Comparison of ENCODE assay signal across 17 cellular contexts in genomic region chr14:36856095-36856878, GRCh38.
A peak's percentile ranks its signal among the peaks of the same experiment; 100 is the strongest.
DNase-seq lines count a peak whose midpoint lies in the region; ATAC-seq, FAIRE-seq and TF ChIP-seq lines count a peak whose summit lies in the region.
"Had no signal": no experiment of that assay in that cellular context is flagged by ENCODE, and none has a peak within 500 bp of the region (broad histone marks: within the 10 kb centered on the region; RNA-seq: fewer than 3 reads in every experiment).

No MANE protein-coding gene starts in this region.

- H4K91ac ChIP-seq in H1 (replicated peaks; ENCODE audit: insufficient read length, low read length), result peak overlapping the region; percentile 38

- no peak overlapping the region for H3K18ac ChIP-seq in H1 (ENCODE audit: extremely low read depth, low read length)

- H2BK120ac ChIP-seq in H1 (replicated peaks; ENCODE audit: low read depth, low read length), result no peak overlapping the region

- no peak overlapping the region for H2AK5ac ChIP-seq in H1 (ENCODE audit: low read depth, low read length)

- H4K8ac ChIP-seq in H1 (ENCODE audit: extremely low read depth, insufficient read depth, low read length), result no peak overlapping the region; the same call in 1 of the 2 replicates

- H4K5ac ChIP-seq in H1 (ENCODE audit: insufficient read length, low read depth, low read length), result no peak overlapping the region

- H2AFZ ChIP-seq in H1 (ENCODE audit: low read length), result no peak overlapping the region

- intact Hi-C loops in transverse colon (cut with DNase I; ENCODE audit: low total_unique reads), result no loop called here

- TF ChIP-seq CTCF in H1 (IDR thresholded peaks at IDR 0.05; ENCODE audit: control extremely low read depth in 1 of 3, insufficient read depth in 1 of 3, low read depth in 1 of 3, low read length in 3 of 3), result no peak
- TF ChIP-seq CTCF in transverse colon (IDR thresholded peaks at IDR 0.05), result no peak

- no peaks in the 10 kb centered on the region for H4K20me1 ChIP-seq in H1 (replicated peaks in 1 of 2; ENCODE audit: control insufficient read depth in 1 of 2, insufficient read depth in 2 of 2, low read length in 2 of 2)

- no peak overlapping the region for H3K56ac ChIP-seq in H1 (replicated peaks; ENCODE audit: insufficient read length, low read depth, low read length)

- no peak for TF ChIP-seq RAD21 in H1 (IDR thresholded peaks at IDR 0.05 in 1 of 2, conservative IDR thresholded peaks at IDR 0.05 in 1 of 2; ENCODE audit: low read depth in 2 of 2, low read length in 2 of 2)

- H3K4me2 ChIP-seq in H1 (ENCODE audit: insufficient read depth in 1 of 2, low read depth in 2 of 2, low read length in 2 of 2), result no peak overlapping the region
- H3K4me2 ChIP-seq: KMS-11 had no signal

- H3K79me2 ChIP-seq in H1 (ENCODE audit: control insufficient read depth in 1 of 2, insufficient read depth in 2 of 2, low read length in 2 of 2), result no peaks in the 10 kb centered on the region

- H3K27me3 ChIP-seq in H1 (replicated peaks in 1 of 4; ENCODE audit: control insufficient read depth in 3 of 4, extremely low read depth in 1 of 4, insufficient read depth in 3 of 4, low read length in 3 of 4), result no peaks in the 10 kb centered on the region
- no peaks in the 10 kb centered on the region for H3K27me3 ChIP-seq in transverse colon
- H3K27me3 ChIP-seq: tibial artery had no signal

- TF ChIP-seq POLR2A in H1 (IDR thresholded peaks at IDR 0.05; ENCODE audit: control extremely low read depth in 1 of 2, low read depth in 2 of 2, low read length in 2 of 2) (no peak), transverse colon (IDR thresholded peaks at IDR 0.05) (no peak)

- H2BK20ac ChIP-seq in H1 (ENCODE audit: low read length), result no peak overlapping the region

- DNase-seq in NCI-H345 (lab: John Stamatoyannopoulos, UW) (peak; percentile 49), NCI-H345 treated with DMSO at 0.1 percent for 48 hours (lab: John Stamatoyannopoulos, UW; ENCODE audit: unreplicated experiment) (no peak), NCI-H2029 treated with DMSO at 0.1 percent for 48 hours (lab: John Stamatoyannopoulos, UW) (peak; percentile 99), H1 (ENCODE audit: low read depth in 1 of 2, low spot score in 2 of 2) (no peak), transverse colon (peak; percentile 55), H4 (ENCODE audit: low spot score) (no peak), NOMO-1 treated with dmso at 0.1 percent for 144 hours (lab: John Stamatoyannopoulos, UW; ENCODE audit: unreplicated experiment) (no peak)
- DNase-seq: activated B cell treated with CpG ODN at 0.5 μM for 24 hours; activated CD8-positive, alpha-beta memory T cell treated with anti-CD3 and anti-CD28 coated beads for 24 hours; CD4-positive, alpha-beta memory T cell; effector CD4-positive, alpha-beta T cell; left cardiac atrium; NCI-H1436; T-cell; tibial artery had no signal

- CTCF ChIA-PET in H1 (lab: Charles Lee; ENCODE audit: partially characterized antibody), result interaction anchor here (0.6 to 1.2 kb wide), 3 partner anchors 33 to 201 kb away, joined by 3 to 4 read pairs (median 3); no protein-coding TSS in a partner anchor

- H2BK5ac ChIP-seq in H1 (ENCODE audit: low read depth, low read length), result no peak overlapping the region

- in situ Hi-C loops in transverse colon (cut with MboI; ENCODE audit: low pct_ligation_motif_present in 1 of 4, low pct_unique_long_range_greater_than_20kb in 1 of 4, low sequenced_read_pairs in 3 of 4), result no loop called here

- TF ChIP-seq EP300 in H1 (IDR thresholded peaks at IDR 0.05; ENCODE audit: borderline replicate concordance in 1 of 2, low read depth in 2 of 2, low read length in 2 of 2) (no peak), transverse colon (IDR thresholded peaks at IDR 0.05; ENCODE audit: low read depth) (no peak)

- H2BK15ac ChIP-seq in H1 (ENCODE audit: low read length), result no peak overlapping the region

- H3K4ac ChIP-seq in H1 (replicated peaks; ENCODE audit: insufficient read length, low read depth, low read length), result no peak overlapping the region

- no peak overlapping the region for H3K9ac ChIP-seq in H1 (replicated peaks in 1 of 4; ENCODE audit: extremely low read depth in 1 of 4, low read depth in 3 of 4, low read length in 3 of 4)
- H3K9ac ChIP-seq: KMS-11 had no signal

- H3K4me3 ChIP-seq in H1 (ENCODE audit: extremely low read depth in 1 of 4, insufficient read depth in 2 of 4, low read depth in 3 of 4, low read length in 4 of 4) (no peak overlapping the region), transverse colon (no peak overlapping the region)
- H3K4me3 ChIP-seq: tibial artery had no signal

- H3K27ac ChIP-seq in H1 (ENCODE audit: low read depth, low read length) (no peak overlapping the region), transverse colon (peak overlapping the region; percentile 53 to 82 (median 74))
- H3K27ac ChIP-seq: KMS-11, tibial artery had no signal

- no peaks in the 10 kb centered on the region for H3K9me3 ChIP-seq in H1 (ENCODE audit: insufficient read depth in 2 of 2, low read depth in 1 of 2, low read length in 1 of 2)
- no peaks in the 10 kb centered on the region for H3K9me3 ChIP-seq in transverse colon
- H3K9me3 ChIP-seq: tibial artery had no signal

- no peaks in the 10 kb centered on the region for H3K23me2 ChIP-seq in H1 (ENCODE audit: low read depth, low read length)

- no peak for FAIRE-seq in H1 (lab: Jason Lieb, UNC)

- H3K4me1 ChIP-seq in H1 (replicated peaks in 1 of 4; ENCODE audit: control insufficient read depth in 3 of 4, insufficient read depth in 4 of 4, low read length in 3 of 4) (peaks cover 0 to 7% (median 5%) of the 10 kb centered on the region in 4 experiments; a peak in 4 of 7 replicates), transverse colon (peaks cover 0 to 21% (median 3%) of the 10 kb centered on the region in 4 donors)

- 92% methylated on average over 15 of the region's 15 CpGs; no CpG with 5 or more reads in 1 of the 2 experiments for WGBS in H1 (ENCODE audit: extremely low coverage in 1 of 2, insufficient coverage in 1 of 2, insufficient read length in 1 of 2, insufficient replicate concordance in 2 of 2, low coverage in 1 of 2, low lambda C conversion rate in 2 of 2, missing lambda C conversion rate in 1 of 2), 2 experiments
- WGBS in transverse colon (ENCODE audit: low coverage in 1 of 2), 2 donors, result 29 to 49% methylated on average over 11 to 15 of the region's 15 CpGs

- no peak overlapping the region for H3K23ac ChIP-seq in H1 (ENCODE audit: insufficient read length)

- POLR2A ChIA-PET in H1 (lab: Charles Lee; ENCODE audit: partially characterized antibody), result interaction anchor here (1.4 kb wide), 1 partner anchor 15 kb away, joined by 3 read pairs; no protein-coding TSS in a partner anchor

- no peak overlapping the region for H3K14ac ChIP-seq in H1 (ENCODE audit: insufficient read length)

- H3K36me3 ChIP-seq in H1 (ENCODE audit: control insufficient read depth in 2 of 4, insufficient read depth in 4 of 4, low read length in 3 of 4) (no peaks in the 10 kb centered on the region), transverse colon (no peaks in the 10 kb centered on the region)
- H3K36me3 ChIP-seq: tibial artery had no signal

- no peaks in the 10 kb centered on the region; the same call in 1 of the 2 replicates for H3K79me1 ChIP-seq in H1 (ENCODE audit: low read depth, low read length)

- no peak for ATAC-seq in HG02571 (IDR thresholded peaks at IDR 0.05; ENCODE audit: unreplicated experiment)
- ATAC-seq: T-cell had no signal

- H2BK12ac ChIP-seq in H1 (ENCODE audit: low read depth, low read length), result no peak overlapping the region; the same call in 1 of the 2 replicates

TF ChIP-seq in H1, 55 proteins besides CTCF, POLR2A, EP300 and RAD21 (continues in another document):
- no peak for TF ChIP-seq BRCA1 (IDR thresholded peaks at IDR 0.05; ENCODE audit: low read depth, low read length)
- no peak for TF ChIP-seq MAX (IDR thresholded peaks at IDR 0.05)
- TF ChIP-seq HDAC6 (IDR thresholded peaks at IDR 0.05; ENCODE audit: low read depth, low read length), result no peak
- TF ChIP-seq JUND (IDR thresholded peaks at IDR 0.05; ENCODE audit: low read length), result no peak
- no peak for TF ChIP-seq POLR2AphosphoS5 (IDR thresholded peaks at IDR 0.05; ENCODE audit: low read depth, low read length)
- no peak for TF ChIP-seq EZH2 (IDR thresholded peaks at IDR 0.05; ENCODE audit: low read depth, low read length, severe bottlenecking)

Comparison
In these comparisons a context has a peak if more than half of its experiments do, and no peak if none do; other contexts are left out.
1. DNase-seq: peak in NCI-H345 (single experiment), NCI-H2029 treated with DMSO at 0.1 percent for 48 hours (single experiment) and transverse colon (single experiment); none in NCI-H345 treated with DMSO at 0.1 percent for 48 hours (single experiment), H1 (0 of 2), H4 (single experiment) and NOMO-1 treated with dmso at 0.1 percent for 144 hours (single experiment).